In genomic region chr10:103044942-103045489, GRCh38 we compare ENCODE assay signal across 14 cellular contexts.
DNase-seq lines count a peak whose midpoint lies in the region; TF ChIP-seq lines count a peak whose summit lies in the region.
"Had no signal": no experiment of that assay in that cellular context is flagged by ENCODE, and none has a peak within 500 bp of the region (broad histone marks: within the 10 kb centered on the region; RNA-seq: fewer than 3 reads in every experiment).

No MANE protein-coding gene starts in this region.

- in situ Hi-C loops in ACHN (cut with HindIII; ENCODE audit: low pct_ligation_motif_present, low pct_unique_long_range_greater_than_20kb, low sequenced_read_pairs): no loop called here

- no peak overlapping the region for H3K4me3 ChIP-seq in AG04449 (ENCODE audit: low read depth, low read length)

- CTCF ChIA-PET in AG04449 (lab: Yijun Ruan, JAX): interaction anchor here (0.9 to 3.5 kb wide), 3 partner anchors 9 to 194 kb away, joined by 5 to 14 read pairs (median 6); partner anchors contain the start of gene CNNM2
- CTCF ChIA-PET in HEK293T (lab: Yijun Ruan, JAX): interaction anchor here (1.3 kb wide), 1 partner anchor 11 kb away, joined by 5 read pairs; no protein-coding TSS in a partner anchor

- POLR2A ChIA-PET in AG04449 (lab: Yijun Ruan, JAX): interaction anchor here (0.7 kb wide), 1 partner anchor 148 kb away, joined by 4 read pairs; no protein-coding TSS in a partner anchor
- POLR2A ChIA-PET in HEK293T (lab: Yijun Ruan, JAX): no interaction called here

- DNase-seq in AG04449 (ENCODE audit: low read depth, low spot score) (peak; percentile 89), GM04504 (ENCODE audit: low read depth) (peak; percentile 57), dedifferentiated amniotic fluid mesenchymal stem cell (ENCODE audit: extremely low spot score) (peak; percentile 54), myocyte (ENCODE audit: low read depth) (peak; percentile 31), HEK293T (ENCODE audit: extremely low spot score) (no peak), MV-4-11 (lab: John Stamatoyannopoulos, UW) (no peak), ACHN (no peak)
- DNase-seq in activated CD4-positive, alpha-beta T cell treated with anti-CD3 and anti-CD28 coated beads for 48 hours: no peak
- DNase-seq: activated naive CD4-positive, alpha-beta T cell treated with Interleukin-2 at 50 U/mL for 16 hours; BE2C; DMS 273 treated with DMSO at 0.1 percent for 48 hours; erythroblast; NCI-H2171; stimulated activated CD4-positive, alpha-beta T cell treated with anti-CD3 and anti-CD28 coated beads, Interleukin-2, amount 100 ng/mL, for 24 hours had no signal

- TF ChIP-seq CTCF in AG04449 (IDR thresholded peaks at IDR 0.05; ENCODE audit: insufficient read depth, low read length, missing control alignments): no peak

TF ChIP-seq in HEK293T, 16 proteins besides CTCF, POLR2A, EP300 and RAD21:
- TF ChIP-seq PKNOX1 (IDR thresholded peaks at IDR 0.05): no peak
- no peak for TF ChIP-seq FOXM1 (IDR thresholded peaks at IDR 0.05; ENCODE audit: borderline replicate concordance)
- no peak for TF ChIP-seq ZNF384 (IDR thresholded peaks at IDR 0.05)
- TF ChIP-seq FOXA1 (IDR thresholded peaks at IDR 0.05): no peak
- no peak for TF ChIP-seq TARDBP (IDR thresholded peaks at IDR 0.05)
- TF ChIP-seq SP1 (IDR thresholded peaks at IDR 0.05): no peak
- no peak for TF ChIP-seq NFRKB (IDR thresholded peaks at IDR 0.05)
TF ChIP-seq in HEK293T: peak in this region for 0.

Comparison
In these comparisons a context has a peak if more than half of its experiments do, and no peak if none do; other contexts are left out.
1. DNase-seq: peak in AG04449 (single experiment), GM04504 (single experiment), dedifferentiated amniotic fluid mesenchymal stem cell (single experiment) and myocyte (single experiment); none in activated CD4-positive, alpha-beta T cell treated with anti-CD3 and anti-CD28 coated beads for 48 hours (single experiment), HEK293T (single experiment), MV-4-11 (single experiment) and ACHN (single experiment).